11 cellular contexts compared by ENCODE assay signal in genomic region chr1:225449261-225449660, GRCh38. TPM values are rescaled to one million over a fixed set of nuclear protein-coding genes. Genes with fewer than 3 reads are reported as not detected.
DNase-seq lines count a peak whose midpoint lies in the region; ATAC-seq and TF ChIP-seq lines count a peak whose summit lies in the region.
"Had no signal": no experiment of that assay in that cellular context is flagged by ENCODE, and none has a peak within 500 bp of the region (broad histone marks: within the 10 kb centered on the region; RNA-seq: fewer than 3 reads in every experiment).

No MANE protein-coding gene starts in this region.

- intact Hi-C loops in sciatic nerve (cut with DNase I): no loop called here

- no peak for TF ChIP-seq CTCF in epithelial cell of proximal tubule (conservative IDR thresholded peaks at IDR 0.05; ENCODE audit: low read depth, low read length)

- peak; percentile 89 for DNase-seq in Daoy (ENCODE audit: low read depth)
- peak; percentile 91 for DNase-seq in M059J (ENCODE audit: low read depth)
- peak; percentile 81 for DNase-seq in epithelial cell of proximal tubule (ENCODE audit: low read depth)
- peak; percentile 34 for DNase-seq in sciatic nerve (ENCODE audit: low spot score)
- DNase-seq in NCI-H345 treated with DMSO at 0.1 percent for 48 hours (lab: John Stamatoyannopoulos, UW; ENCODE audit: unreplicated experiment): no peak
- DNase-seq in SIG-M5 (lab: John Stamatoyannopoulos, UW): no peak
- DNase-seq in NOMO-1 treated with dmso at 0.1 percent for 144 hours (lab: John Stamatoyannopoulos, UW; ENCODE audit: unreplicated experiment): no peak
- DNase-seq: dorsolateral prefrontal cortex, immature natural killer cell, NCI-H510A had no signal

- no peak for ATAC-seq in sciatic nerve
- ATAC-seq: CD8-positive, alpha-beta T cell had no signal

- H3K4me3 ChIP-seq in epithelial cell of proximal tubule (ENCODE audit: low read depth, low read length): no peak overlapping the region

RNA-seq across cellular contexts. Expression of gene LBR, which starts 21.4 kb away (rescaled TPM):
- total RNA-seq in Daoy (2014; rRNA removed; shearing (Covaris generic)): 72.3 and 86.9 TPM in 2 replicates
- total RNA-seq in M059J (2014; rRNA removed; shearing (Covaris generic)): 40.7 and 57.1 TPM in 2 replicates
- 51.7 and 92.0 TPM in 2 replicates for total RNA-seq in epithelial cell of proximal tubule
- total RNA-seq in sciatic nerve: 48.8 TPM

Comparison
In these comparisons a context has a peak if more than half of its experiments do, and no peak if none do; other contexts are left out.
1. DNase-seq: peak in Daoy (single experiment), M059J (single experiment), epithelial cell of proximal tubule (single experiment) and sciatic nerve (single experiment); none in NCI-H345 treated with DMSO at 0.1 percent for 48 hours (single experiment), SIG-M5 (single experiment) and NOMO-1 treated with dmso at 0.1 percent for 144 hours (single experiment).